ENCODE assay signal across 8 cellular contexts in genomic region chr12:122422769-122423257, GRCh38. TPM values are rescaled to one million over a fixed set of nuclear protein-coding genes. Genes with fewer than 3 reads are reported as not detected.
DNase-seq lines count a peak whose midpoint lies in the region; ATAC-seq and TF ChIP-seq lines count a peak whose summit lies in the region.

No MANE protein-coding gene starts in this region.

- POLR2A ChIA-PET in activated CD4-positive, alpha-beta memory T cell treated with anti-CD3 and anti-CD28 coated beads, Interleukin-2, amount 10 ng/mL, durations not matched to agents 7 days and 5 days (lab: Charles Lee) = interaction anchor here (0.7 to 4.1 kb wide), 16 partner anchors 11 to 178 kb away, joined by 3 to 31 read pairs (median 4); partner anchors contain the start of genes KNTC1, RSRC2 and ZCCHC8

- peak overlapping the region; percentile 87 for H3K27ac Mint-ChIP-seq in activated CD4-positive, alpha-beta memory T cell treated with anti-CD3 and anti-CD28 coated beads, Interleukin-2, amount 10 ng/mL, durations not matched to agents 7 days and 5 days
- peak overlapping the region; percentile 92 to 97 (median 96) for H3K27ac Mint-ChIP-seq in nephron

- H3K4me3 Mint-ChIP-seq in activated CD4-positive, alpha-beta memory T cell treated with anti-CD3 and anti-CD28 coated beads, Interleukin-2, amount 10 ng/mL, durations not matched to agents 7 days and 5 days = peak overlapping the region; percentile 85
- H3K4me3 Mint-ChIP-seq in nephron = peak overlapping the region; percentile 90 to 95 (median 94)

- peak; percentile 40 for DNase-seq in SIG-M5 treated with dmso at 0.1 percent for 504 hours (lab: John Stamatoyannopoulos, UW; ENCODE audit: unreplicated experiment)
- DNase-seq in SIG-M5 (lab: John Stamatoyannopoulos, UW) = no peak
- DNase-seq in NAMALWA (ENCODE audit: low spot score) = peak; percentile 47
- DNase-seq in activated CD4-positive, alpha-beta memory T cell treated with anti-CD3 and anti-CD28 coated beads, Interleukin-2, amount 10 ng/mL, durations not matched to agents 7 days and 5 days = peak; percentile 42
- peak; percentile 56 to 76 for DNase-seq in erythroblast (lab: John Stamatoyannopoulos, UW)
- no peak for DNase-seq in tibial artery

- H3K27me3 ChIP-seq in tibial artery = no peaks in the 10 kb centered on the region

- TF ChIP-seq POLR2A in erythroblast (IDR thresholded peaks at IDR 0.05; ENCODE audit: low read length) = no peak

- peaks cover 41% of the 10 kb centered on the region for H3K4me1 Mint-ChIP-seq in activated CD4-positive, alpha-beta memory T cell treated with anti-CD3 and anti-CD28 coated beads, Interleukin-2, amount 10 ng/mL, durations not matched to agents 7 days and 5 days
- peaks cover 21% of the 10 kb centered on the region for H3K4me1 Mint-ChIP-seq in nephron

- H3K9me3 ChIP-seq in tibial artery = no peaks in the 10 kb centered on the region

- H3K9me3 Mint-ChIP-seq in activated CD4-positive, alpha-beta memory T cell treated with anti-CD3 and anti-CD28 coated beads, Interleukin-2, amount 10 ng/mL, durations not matched to agents 7 days and 5 days = no peaks in the 10 kb centered on the region
- no peaks in the 10 kb centered on the region for H3K9me3 Mint-ChIP-seq in nephron

- intact Hi-C loops in tibial artery (cut with DNase I; ENCODE audit: low total_unique reads) = loop anchor here (5.0 kb wide), 1 partner anchor 34 kb away; no protein-coding TSS in a partner anchor

- no peaks in the 10 kb centered on the region for H3K36me3 Mint-ChIP-seq in activated CD4-positive, alpha-beta memory T cell treated with anti-CD3 and anti-CD28 coated beads, Interleukin-2, amount 10 ng/mL, durations not matched to agents 7 days and 5 days (ENCODE audit: low read depth)
- H3K36me3 Mint-ChIP-seq in nephron (ENCODE audit: low read depth) = peaks cover 2% of the 10 kb centered on the region

- no peaks in the 10 kb centered on the region for H3K36me3 ChIP-seq in tibial artery

- CTCF ChIA-PET in activated CD4-positive, alpha-beta memory T cell treated with anti-CD3 and anti-CD28 coated beads, Interleukin-2, amount 10 ng/mL, durations not matched to agents 7 days and 5 days (lab: Charles Lee) = interaction anchor here (0.6 to 4.8 kb wide), 8 partner anchors 9 to 78 kb away, joined by 3 to 26 read pairs (median 4); partner anchors contain the start of gene ZCCHC8

- peaks cover 2% of the 10 kb centered on the region for H3K27me3 Mint-ChIP-seq in activated CD4-positive, alpha-beta memory T cell treated with anti-CD3 and anti-CD28 coated beads, Interleukin-2, amount 10 ng/mL, durations not matched to agents 7 days and 5 days
- no peaks in the 10 kb centered on the region for H3K27me3 Mint-ChIP-seq in nephron (ENCODE audit: low read depth)

- TF ChIP-seq CTCF in nephron (IDR thresholded peaks at IDR 0.05; ENCODE audit: unreplicated experiment in 3 of 3) = no peak
- no peak for TF ChIP-seq CTCF in tibial artery (IDR thresholded peaks at IDR 0.05)

- peak overlapping the region; percentile 82 to 99 for H3K4me3 ChIP-seq in tibial artery

- H3K27ac ChIP-seq in tibial artery = peak overlapping the region; percentile 91 to 99

- peaks cover 0 to 43% (median 30%) of the 10 kb centered on the region in 4 donors for H3K4me1 ChIP-seq in tibial artery

- ATAC-seq in GM21423 (IDR thresholded peaks at IDR 0.05; ENCODE audit: unreplicated experiment) = no peak

RNA-seq across cellular contexts. Expression of gene CLIP1, which starts 0.3 kb away (rescaled TPM):
- total RNA-seq in activated CD4-positive, alpha-beta memory T cell treated with anti-CD3 and anti-CD28 coated beads, Interleukin-2, amount 10 ng/mL, durations not matched to agents 7 days and 5 days = 10 to 100 TPM; 65.3 to 73.4 TPM

Comparison
In these comparisons a context has a peak if more than half of its experiments do, and no peak if none do; other contexts are left out.
1. DNase-seq: peak in SIG-M5 treated with dmso at 0.1 percent for 504 hours (single experiment), NAMALWA (single experiment), activated CD4-positive, alpha-beta memory T cell treated with anti-CD3 and anti-CD28 coated beads, Interleukin-2, amount 10 ng/mL, durations not matched to agents 7 days and 5 days (single experiment) and erythroblast (2 of 2); none in SIG-M5 (single experiment) and tibial artery (0 of 2).